ENCODE assay signal across 25 cellular contexts in genomic region chrX:150473371-150473770, GRCh38.
"Had no signal": no experiment of that assay in that cellular context is flagged by ENCODE, and none has a peak within 500 bp of the region (broad histone marks: within the 10 kb centered on the region; RNA-seq: fewer than 3 reads in every experiment).

No MANE protein-coding gene starts in this region.

- H3K36me3 ChIP-seq: colonic mucosa, esophagus squamous epithelium, gastrocnemius medialis, heart right ventricle, left lung, lower lobe of right lung had no signal

- H3K4me3 Mint-ChIP-seq: dendritic cell treated with granulocyte-macrophage colony-stimulating factor and Interleukin-4, amounts not matched to agents 40 ng/mL and 50 ng/mL, for 4 days; effector memory CD8-positive, alpha-beta T cell; endodermal cell; mesothelial cell of epicardium had no signal

- H3K27me3 ChIP-seq: colonic mucosa, esophagus squamous epithelium, gastrocnemius medialis, left lung had no signal

- H3K27ac Mint-ChIP-seq: dendritic cell treated with granulocyte-macrophage colony-stimulating factor and Interleukin-4, amounts not matched to agents 40 ng/mL and 50 ng/mL, for 4 days; effector memory CD8-positive, alpha-beta T cell; endodermal cell; mesothelial cell of epicardium had no signal

- H3K27ac ChIP-seq: colonic mucosa, epithelial cell of prostate, esophagus squamous epithelium, gastrocnemius medialis, heart right ventricle, left lung, lower lobe of right lung had no signal

- H3K4me1 Mint-ChIP-seq: endodermal cell had no signal

- H3K4me1 ChIP-seq: colonic mucosa, left lung, lower lobe of right lung had no signal

- H3K4me3 ChIP-seq: colonic mucosa, esophagus squamous epithelium, gastrocnemius medialis, heart right ventricle, left lung, lower lobe of right lung, mucosa of descending colon had no signal

- H3K36me3 Mint-ChIP-seq: mesothelial cell of epicardium, naive B cell had no signal

- H3K27me3 Mint-ChIP-seq: effector memory CD8-positive, alpha-beta T cell; naive B cell had no signal

- ATAC-seq: effector memory CD8-positive, alpha-beta T cell; esophagus mucosa; gastrocnemius medialis; heart right ventricle; left cardiac atrium; left lung; left ventricle myocardium superior; lower lobe of right lung; mucosa of descending colon had no signal

- H3K9me3 ChIP-seq: colonic mucosa, esophagus squamous epithelium, gastrocnemius medialis, heart right ventricle, left lung, lower lobe of right lung, mucosa of descending colon had no signal

- DNase-seq: colonic mucosa; cortex of kidney; effector CD8-positive, alpha-beta T cell; effector memory CD8-positive, alpha-beta T cell; endodermal cell; erythroblast; esophagus squamous epithelium; foreskin fibroblast; foreskin melanocyte; gastrocnemius medialis; glutamatergic neuron; head of caudate nucleus; heart right ventricle; hippocampal formation; left cardiac atrium; left lung; left ventricle myocardium superior; lower lobe of right lung; mesenchymal stem cell; mucosa of descending colon; naive B cell had no signal

- H3K9me3 Mint-ChIP-seq: dendritic cell treated with granulocyte-macrophage colony-stimulating factor and Interleukin-4, amounts not matched to agents 40 ng/mL and 50 ng/mL, for 4 days; effector memory CD8-positive, alpha-beta T cell had no signal
